Comparison of ENCODE assay signal across 15 cellular contexts in genomic region chr13:99304541-99304940, GRCh38. TPM values are rescaled to one million over a fixed set of nuclear protein-coding genes. Genes with fewer than 3 reads are reported as not detected.
A peak's percentile ranks its signal among the peaks of the same experiment; 100 is the strongest.
DNase-seq lines count a peak whose midpoint lies in the region; ATAC-seq and TF ChIP-seq lines count a peak whose summit lies in the region.
"Had no signal": no experiment of that assay in that cellular context is flagged by ENCODE, and none has a peak within 500 bp of the region (broad histone marks: within the 10 kb centered on the region; RNA-seq: fewer than 3 reads in every experiment).

No MANE protein-coding gene starts in this region.

- DNase-seq in right atrium auricular region (ENCODE audit: low spot score) (no peak), heart left ventricle (no peak), upper lobe of right lung (no peak), DMS 273 treated with DMSO at 0.1 percent for 48 hours (lab: John Stamatoyannopoulos, UW) (no peak), D341Med (ENCODE audit: low spot score) (no peak), amygdala (lab: John Stamatoyannopoulos, UW) (no peak)
- DNase-seq: DND-41, left ventricle myocardium superior, NCI-H1694, NCI-H526 treated with DMSO at 0.1 percent for 48 hours, Right ventricle myocardium superior had no signal

- TF ChIP-seq CTCF in right atrium auricular region (IDR thresholded peaks at IDR 0.05) = no peak
- no peak for TF ChIP-seq CTCF in heart left ventricle (IDR thresholded peaks at IDR 0.05)
- no peak for TF ChIP-seq CTCF in upper lobe of right lung (IDR thresholded peaks at IDR 0.05)

- TF ChIP-seq POLR2A in heart left ventricle (IDR thresholded peaks at IDR 0.05) = no peak

- peak overlapping the region; percentile 89 for H3K27ac Mint-ChIP-seq in activated naive CD8-positive, alpha-beta T cell

- H3K36me3 Mint-ChIP-seq in activated naive CD8-positive, alpha-beta T cell = peaks cover 19% of the 10 kb centered on the region

- H3K4me1 Mint-ChIP-seq in activated naive CD8-positive, alpha-beta T cell (ENCODE audit: low read depth) = peaks cover 86% of the 10 kb centered on the region

- H3K27me3 ChIP-seq in right atrium auricular region (no peaks in the 10 kb centered on the region), heart left ventricle (no peaks in the 10 kb centered on the region), muscle layer of colon (ENCODE audit: control insufficient read depth in 1 of 2, insufficient read depth in 2 of 2, low read length in 2 of 2) (no peaks in the 10 kb centered on the region), upper lobe of right lung (no peaks in the 10 kb centered on the region)
- H3K27me3 ChIP-seq: breast epithelium had no signal

- H3K27ac ChIP-seq in right atrium auricular region (peak overlapping the region; percentile 30 to 64), heart left ventricle (peak overlapping the region in 2 of 12 donors; percentile 2 to 78), muscle layer of colon (ENCODE audit: low read depth, low read length) (peak overlapping the region; percentile 53), upper lobe of right lung (peak overlapping the region; percentile 5)

- H3K4me1 ChIP-seq in right atrium auricular region (peaks cover 0 to 12% of the 10 kb centered on the region in 2 donors), heart left ventricle (peaks cover 0 to 85% (median 9%) of the 10 kb centered on the region in 12 donors), muscle layer of colon (ENCODE audit: insufficient read depth, low read length) (peaks cover 32% of the 10 kb centered on the region), upper lobe of right lung (peaks cover 18% of the 10 kb centered on the region)
- H3K4me1 ChIP-seq: breast epithelium had no signal

- intact Hi-C loops in heart left ventricle (cut with DNase I) = no loop called here
- intact Hi-C loops in upper lobe of right lung (cut with DNase I) = no loop called here

- no peaks in the 10 kb centered on the region for H3K27me3 Mint-ChIP-seq in activated naive CD8-positive, alpha-beta T cell

- H3K4me3 ChIP-seq in right atrium auricular region = no peak overlapping the region
- H3K4me3 ChIP-seq in heart left ventricle = peak overlapping the region in 3 of 12 donors; percentile 7 to 57 (median 31)
- no peak overlapping the region for H3K4me3 ChIP-seq in muscle layer of colon (ENCODE audit: low read depth in 1 of 2, low read length in 2 of 2)
- peak overlapping the region; percentile 25 for H3K4me3 ChIP-seq in upper lobe of right lung

- no peak overlapping the region for H3K9ac ChIP-seq in muscle layer of colon (ENCODE audit: low read length)

- H3K9me3 ChIP-seq in right atrium auricular region (no peaks in the 10 kb centered on the region), heart left ventricle (no peaks in the 10 kb centered on the region), muscle layer of colon (ENCODE audit: low read length) (no peaks in the 10 kb centered on the region), upper lobe of right lung (no peaks in the 10 kb centered on the region)
- H3K9me3 ChIP-seq: breast epithelium had no signal

- H3K4me3 Mint-ChIP-seq in activated naive CD8-positive, alpha-beta T cell = peak overlapping the region; percentile 85

- H3K9me3 Mint-ChIP-seq in activated naive CD8-positive, alpha-beta T cell (ENCODE audit: low read depth) = no peaks in the 10 kb centered on the region

- 84 to 86% (median 85%) methylated on average over 4 of the region's 4 CpGs for WGBS in heart left ventricle, 4 donors

- ATAC-seq in heart left ventricle (no peak), upper lobe of right lung (no peak)

- H3K36me3 ChIP-seq in right atrium auricular region (no peaks in the 10 kb centered on the region), heart left ventricle (peaks cover 0 to 4% (median 0%) of the 10 kb centered on the region in 9 donors), muscle layer of colon (ENCODE audit: insufficient read depth, low read length) (no peaks in the 10 kb centered on the region), upper lobe of right lung (no peaks in the 10 kb centered on the region)
- H3K36me3 ChIP-seq: breast epithelium had no signal

RNA-seq across cellular contexts. Expression of gene GPR183, which starts 2.7 kb away (rescaled TPM):
- 10 to 100 TPM in 1 of 2 donors, 1 to 10 TPM in 1; 7.6 to 13.3 TPM for total RNA-seq in right atrium auricular region
- total RNA-seq in heart left ventricle = 1 to 10 TPM in 7 of 9 donors, under 1 TPM in 2; 0.69 to 7.6 (median 1.5) TPM
- 1 to 10 TPM in 1 of 2 donors, under 1 TPM in 1; 0.72 to 2.7 TPM for polyA plus RNA-seq in heart left ventricle
- 13.6 TPM for total RNA-seq in upper lobe of right lung
- total RNA-seq: H1 had no signal
- polyA plus RNA-seq: H1 had no signal

RNA-seq across cellular contexts. Expression of gene GPR18, which starts 46.4 kb away (rescaled TPM):
- total RNA-seq in right atrium auricular region (under 1 TPM in 1 of 2 donors, not detected in 1; 0.28 TPM), heart left ventricle (1 to 10 TPM in 1 of 9 donors, under 1 TPM in 1, not detected in 7; 0.34 to 1.1 TPM), upper lobe of right lung (0.58 TPM)
- under 1 TPM in 1 of 2 donors, not detected in 1; 0.04 TPM for polyA plus RNA-seq in heart left ventricle
- total RNA-seq: H1, left ventricle myocardium superior, Right ventricle myocardium superior had no signal
- polyA plus RNA-seq: H1 had no signal
